ENCODE assay signal across 8 cellular contexts in the genomic region with DNA sequence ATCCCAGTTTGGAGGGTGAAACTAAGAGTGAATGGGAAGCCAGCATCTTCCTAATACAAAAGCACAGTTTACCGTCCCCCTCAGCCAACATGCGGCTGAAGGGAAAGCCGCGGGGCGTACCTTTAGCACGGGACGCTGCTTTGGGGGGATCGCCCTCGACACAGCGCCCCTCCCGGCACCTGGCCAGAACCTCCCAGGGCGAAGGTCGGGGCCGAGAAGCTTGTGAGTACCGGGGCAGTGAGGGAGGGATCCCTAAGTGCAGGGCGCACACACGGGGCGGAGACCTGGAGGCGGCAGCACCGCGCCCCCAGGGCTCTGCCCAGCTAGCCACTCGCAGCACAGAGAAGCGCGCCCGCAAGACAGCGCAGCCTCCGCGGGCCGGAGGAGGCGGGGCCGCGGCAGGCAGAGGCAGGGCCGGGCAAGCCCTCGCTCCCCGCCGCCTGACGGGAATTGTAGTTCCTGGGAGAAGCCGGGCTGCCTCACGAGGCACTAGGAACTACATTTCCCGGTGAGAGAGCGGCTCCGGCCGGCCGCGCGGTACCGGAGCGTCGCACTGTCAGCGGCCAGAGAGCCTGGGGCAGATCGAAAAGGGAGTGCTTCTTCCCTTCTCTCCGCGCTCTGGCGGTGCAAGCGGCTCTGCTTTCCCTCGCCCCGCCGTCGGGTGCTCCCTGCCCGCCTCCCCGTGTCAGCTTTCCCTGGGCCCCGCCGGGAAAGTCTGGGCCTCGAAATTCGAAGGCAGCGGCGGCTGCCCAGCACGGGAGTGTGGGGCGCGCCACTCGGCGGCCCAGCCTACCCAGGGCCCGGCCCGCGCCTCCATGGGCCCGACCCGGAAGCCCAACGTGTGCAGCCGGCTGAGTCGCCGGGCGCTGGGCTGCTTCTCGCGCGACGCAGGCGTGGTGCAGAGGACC. TPM values are rescaled to one million over a fixed set of nuclear protein-coding genes. Genes with fewer than 3 reads are reported as not detected.
DNase-seq lines count a peak whose midpoint lies in the region; ATAC-seq and TF ChIP-seq lines count a peak whose summit lies in the region.

TSS of gene DCAF17 (plus strand) at position 464 of the 908 bp plus-strand sequence. CDS start at position 816, 352 bp downstream.
TSS of gene METTL8 (minus strand) at position 228 of the 908 bp plus-strand sequence. CDS start 41,805 bp downstream, outside the sequence.

- H3K4me1 ChIP-seq in OCI-LY7 (ENCODE audit: insufficient read depth, low read length, poor library complexity, severe bottlenecking) (peaks cover 23% of the 10 kb centered on the region), mucosa of descending colon (ENCODE audit: low read depth) (peaks cover 15% of the 10 kb centered on the region)

- peak within 1 kb of the TSS; percentile 93 for H3K27ac ChIP-seq in OCI-LY7 (ENCODE audit: low read depth, low read length, poor library complexity, severe bottlenecking)

- H2AFZ ChIP-seq in OCI-LY7 (ENCODE audit: low read length), result peak within 1 kb of the TSS; percentile 94

- DNase-seq in DMS114 treated with DMSO at 0.1 percent for 48 hours (lab: John Stamatoyannopoulos, UW; ENCODE audit: unreplicated experiment) (peak; percentile 81), HuH-7 (ENCODE audit: low spot score) (peak; percentile 91), OCI-LY7 (ENCODE audit: low spot score) (peak; percentile 99), activated T-cell treated with anti-CD3 and anti-CD28 coated beads for 24 hours (ENCODE audit: low read depth) (peak; percentile 91), epithelial cell of esophagus (ENCODE audit: low read depth) (peak; percentile 98), mucosa of descending colon (peak; percentile 95 to 97 (median 97))
- DNase-seq in stimulated activated CD8-positive, alpha-beta memory T cell treated with anti-CD3 and anti-CD28 coated beads, Interleukin-4, amount 100 ng/mL, for 24 hours (ENCODE audit: low read depth), result peak; percentile 92

- intact Hi-C loops in OCI-LY7 (cut with micrococcal nuclease; ENCODE audit: unreplicated experiment) (loop anchor here (1.0 to 10.0 kb wide), 6 partner anchors 110 to 1121 kb away; partner anchors contain the start of genes GORASP2, PDK1 and TLK1), mucosa of descending colon (cut with DNase I, micrococcal nuclease) (loop anchor here in 1 of 2 donors (10.0 kb wide), 1 partner anchor 269 kb away; the partner anchor contains the start of gene TLK1)

- POLR2A ChIA-PET in OCI-LY7 (lab: Charles Lee), result interaction anchor here (0.6 to 1.2 kb wide), 7 partner anchors 99 to 505 kb away, joined by 3 to 5 read pairs (median 3); partner anchors contain the start of gene GORASP2

- peaks cover 71% of the 10 kb centered on the region for H3K79me2 ChIP-seq in OCI-LY7 (ENCODE audit: insufficient read depth, low read depth, low read length)

- ATAC-seq in GM21515 (IDR thresholded peaks at IDR 0.05; ENCODE audit: unreplicated experiment) (peak; percentile 91), mucosa of descending colon (peak; percentile 95)

- H3K9me3 ChIP-seq in OCI-LY7 (ENCODE audit: low read length) (peaks cover 43% of the 10 kb centered on the region), mucosa of descending colon (no peaks in the 10 kb centered on the region)

- CTCF ChIA-PET in OCI-LY7 (lab: Charles Lee; ENCODE audit: unreplicated experiment), result interaction anchor here (0.6 to 1.0 kb wide), 3 partner anchors 31 to 478 kb away, joined by 3 to 4 read pairs (median 4); no protein-coding TSS in a partner anchor

- TF ChIP-seq CTCF in OCI-LY7 (conservative IDR thresholded peaks at IDR 0.05; ENCODE audit: low read length) (peak; percentile 91), epithelial cell of esophagus (IDR thresholded peaks at IDR 0.05; ENCODE audit: insufficient read depth, low read depth, low read length, missing control alignments) (no peak), mucosa of descending colon (IDR thresholded peaks at IDR 0.05) (peak; percentile 30)

- H3K36me3 ChIP-seq in OCI-LY7 (ENCODE audit: insufficient read depth, low read length) (peaks cover 65% of the 10 kb centered on the region), mucosa of descending colon (ENCODE audit: low read depth) (no peaks in the 10 kb centered on the region)

- H4K20me1 ChIP-seq in OCI-LY7 (ENCODE audit: insufficient read depth, low read length), result no peaks in the 10 kb centered on the region

- no TSS peak for BruUV-seq in OCI-LY7 (replicated peaks; lab: Mats Ljungman, UMichigan)

- H3K9me2 ChIP-seq in OCI-LY7 (ENCODE audit: insufficient read depth, low read length), result no peaks in the 10 kb centered on the region

- H3K4me3 ChIP-seq in OCI-LY7 (ENCODE audit: low read depth, low read length, poor library complexity, severe bottlenecking) (peak within 1 kb of the TSS; percentile 88), epithelial cell of esophagus (ENCODE audit: low read length) (peak within 1 kb of the TSS; percentile 87), mucosa of descending colon (peak within 1 kb of the TSS; percentile 41)

- H3K4me2 ChIP-seq in OCI-LY7 (ENCODE audit: low read length), result peak within 1 kb of the TSS; percentile 98

RNA-seq across cellular contexts. Expression of gene DCAF17, which starts in this region (rescaled TPM):
- total RNA-seq in OCI-LY7 (2014; rRNA removed; shearing (Covaris generic)), result 24.1 and 25.9 TPM in 2 replicates
- total RNA-seq in OCI-LY7 (2022), result 39.8 and 40.9 TPM in 2 replicates
- total RNA-seq in mucosa of descending colon, result 10 to 100 TPM; 12.0 to 21.5 (median 14.2) TPM

RNA-seq across cellular contexts. Expression of gene METTL8, which starts in this region (rescaled TPM):
- total RNA-seq in OCI-LY7 (2014; rRNA removed; shearing (Covaris generic)), result 6.9 and 11.8 TPM in 2 replicates
- total RNA-seq in OCI-LY7 (2022), result 28.3 and 33.0 TPM in 2 replicates
- total RNA-seq in mucosa of descending colon, result 10 to 100 TPM; 15.9 to 44.9 (median 20.7) TPM

Comparison
In these comparisons a context has a peak if more than half of its experiments do, and no peak if none do; other contexts are left out.
1. Peak in every context shown above with its lines: DNase-seq, ATAC-seq, H3K4me3 ChIP-seq and H3K27ac ChIP-seq.